35 cellular contexts compared by ENCODE assay signal in genomic region chr4:42330291-42330690, GRCh38.
"Had no signal": no experiment of that assay in that cellular context is flagged by ENCODE, and none has a peak within 500 bp of the region (broad histone marks: within the 10 kb centered on the region; RNA-seq: fewer than 3 reads in every experiment).

No MANE protein-coding gene starts in this region.

- H3K27me3 ChIP-seq: adrenal gland, body of pancreas, esophagus muscularis mucosa, foreskin keratinocyte, gastrocnemius medialis had no signal

- H3K27me3 Mint-ChIP-seq: activated B cell treated with CpG ODN at 0.5 μM for 24 hours; activated CD4-positive, alpha-beta T cell treated with anti-CD3 and anti-CD28 coated beads, Interleukin-2, amount 10 ng/mL, durations not matched to agents 24 days and 14 days had no signal

- DNase-seq: activated B cell treated with CpG ODN at 0.5 μM for 24 hours; activated CD4-positive, alpha-beta memory T cell treated with anti-CD3 and anti-CD28 coated beads for 36 hours; activated CD4-positive, alpha-beta T cell treated with anti-CD3 and anti-CD28 coated beads, Interleukin-2, amount 10 ng/mL, durations not matched to agents 24 days and 14 days; activated CD8-positive, alpha-beta memory T cell treated with anti-CD3 and anti-CD28 coated beads, Interleukin-2, amount 10 ng/mL, durations not matched to agents 7 days and 5 days; activated CD8-positive, alpha-beta memory T cell treated with anti-CD3 and anti-CD28 coated beads, Interleukin-2, amount 50 U/mL, for 4 hours; activated CD8-positive, alpha-beta T cell treated with anti-CD3 and anti-CD28 coated beads, Interleukin-2, amount 10 ng/mL, durations not matched to agents 7 days and 5 days; activated effector memory CD4-positive, alpha-beta T cell treated with anti-CD3 and anti-CD28 coated beads, Interleukin-2, amount 50 U/mL, for 16 hours; activated naive CD4-positive, alpha-beta T cell treated with anti-CD3 and anti-CD28 coated beads for 36 hours; activated naive CD8-positive, alpha-beta T cell treated with anti-CD3 and anti-CD28 coated beads for 36 hours; activated naive CD8-positive, alpha-beta T cell treated with anti-CD3 and anti-CD28 coated beads, Interleukin-2, amount 50 U/mL, for 24 hours; activated T-cell treated with anti-CD3 and anti-CD28 coated beads, Interleukin-2, amount 50 U/mL, for 1 hour; activated T-cell treated with anti-CD3 and anti-CD28 coated beads, Interleukin-2, amount 50 U/mL, for 48 hours; adrenal gland; amygdala; aorta; body of pancreas; caudate nucleus; cortex of kidney; dermis blood vessel endothelial cell; effector CD4-positive, alpha-beta T cell; effector memory CD8-positive, alpha-beta T cell; erythroblast; foreskin keratinocyte; gastrocnemius medialis; glutamatergic neuron; T-helper 1 cell; T-helper 17 cell; T1000; WERI-Rb-1 had no signal

- H3K27ac ChIP-seq: adrenal gland, body of pancreas, esophagus muscularis mucosa, foreskin keratinocyte, gastrocnemius medialis, WERI-Rb-1 had no signal

- H3K36me3 ChIP-seq: adrenal gland, esophagus muscularis mucosa, gastrocnemius medialis, WERI-Rb-1 had no signal

- H3K9me3 ChIP-seq: adrenal gland, body of pancreas, esophagus muscularis mucosa, gastrocnemius medialis had no signal

- ATAC-seq: activated CD4-positive, CD25-positive, alpha-beta regulatory T cell treated with anti-CD3 and anti-CD28 coated beads, Interleukin-2, amount 50 U/mL, for 24 hours; activated CD8-positive, alpha-beta memory T cell treated with anti-CD3 and anti-CD28 coated beads, Interleukin-2, amount 10 ng/mL, durations not matched to agents 7 days and 5 days; activated CD8-positive, alpha-beta T cell treated with anti-CD3 and anti-CD28 coated beads, Interleukin-2, amount 10 ng/mL, durations not matched to agents 7 days and 5 days; activated naive CD8-positive, alpha-beta T cell treated with anti-CD3 and anti-CD28 coated beads, Interleukin-2, amount 50 U/mL, for 24 hours; body of pancreas; effector memory CD8-positive, alpha-beta T cell; foreskin keratinocyte; gastrocnemius medialis; T-helper 17 cell had no signal

- H3K36me3 Mint-ChIP-seq: activated CD4-positive, alpha-beta memory T cell treated with anti-CD3 and anti-CD28 coated beads for 36 hours; activated CD8-positive, alpha-beta memory T cell treated with anti-CD3 and anti-CD28 coated beads, Interleukin-2, amount 10 ng/mL, durations not matched to agents 7 days and 5 days; activated naive CD4-positive, alpha-beta T cell treated with anti-CD3 and anti-CD28 coated beads, Interleukin-2, amount 50 U/mL, for 24 hours; activated naive CD8-positive, alpha-beta T cell treated with anti-CD3 and anti-CD28 coated beads for 36 hours had no signal

- H3K27ac Mint-ChIP-seq: activated B cell treated with CpG ODN at 0.5 μM for 24 hours; activated CD4-positive, alpha-beta memory T cell treated with anti-CD3 and anti-CD28 coated beads for 36 hours; activated CD4-positive, alpha-beta T cell treated with anti-CD3 and anti-CD28 coated beads, Interleukin-2, amount 10 ng/mL, durations not matched to agents 24 days and 14 days; activated CD8-positive, alpha-beta memory T cell treated with anti-CD3 and anti-CD28 coated beads, Interleukin-2, amount 10 ng/mL, durations not matched to agents 7 days and 5 days; activated CD8-positive, alpha-beta T cell treated with anti-CD3 and anti-CD28 coated beads, Interleukin-2, amount 10 ng/mL, durations not matched to agents 7 days and 5 days; activated naive CD4-positive, alpha-beta T cell treated with anti-CD3 and anti-CD28 coated beads for 36 hours; activated naive CD4-positive, alpha-beta T cell treated with anti-CD3 and anti-CD28 coated beads, Interleukin-2, amount 50 U/mL, for 24 hours; activated naive CD8-positive, alpha-beta T cell treated with anti-CD3 and anti-CD28 coated beads for 36 hours; activated naive CD8-positive, alpha-beta T cell treated with anti-CD3 and anti-CD28 coated beads, Interleukin-2, amount 50 U/mL, for 24 hours; activated T-helper 1 cell treated with anti-CD3 and anti-CD28 coated beads, Interleukin-12 subunit alpha, Interleukin-12 subunit beta, Interleukin-2, Interleukin-4 antibody, amounts not matched to agents 30 ng/mL and 10 ng/mL and 1 ng/mL, durations not matched to agents 14 hours and 24 hours and 36 hours; activated T-helper 2 cell treated with anti-CD3 and anti-CD28 coated beads, Interferon-gamma antibody, Interleukin-2, Interleukin-4, amounts not matched to agents 10 μg/mL and 5 μg/mL and 100 μg/mL, durations not matched to agents 14 hours and 24 hours and 36 hours; effector memory CD8-positive, alpha-beta T cell; T-helper 17 cell; T-helper 2 cell treated with Interferon-gamma antibody and Interleukin-4, amounts not matched to agents 5 μg/mL and 100 μg/mL, for 36 hours had no signal

- H3K4me3 ChIP-seq: adrenal gland, body of pancreas, esophagus muscularis mucosa, gastrocnemius medialis had no signal

- H3K4me1 ChIP-seq: adrenal gland, body of pancreas, foreskin keratinocyte, gastrocnemius medialis had no signal

- H3K9me3 Mint-ChIP-seq: activated CD4-positive, alpha-beta memory T cell treated with anti-CD3 and anti-CD28 coated beads for 36 hours; activated CD4-positive, alpha-beta T cell treated with anti-CD3 and anti-CD28 coated beads, Interleukin-2, amount 10 ng/mL, durations not matched to agents 24 days and 14 days; activated naive CD4-positive, alpha-beta T cell treated with anti-CD3 and anti-CD28 coated beads, Interleukin-2, amount 50 U/mL, for 24 hours; activated naive CD8-positive, alpha-beta T cell treated with anti-CD3 and anti-CD28 coated beads for 36 hours; activated naive CD8-positive, alpha-beta T cell treated with anti-CD3 and anti-CD28 coated beads, Interleukin-2, amount 50 U/mL, for 24 hours; activated T-helper 1 cell treated with anti-CD3 and anti-CD28 coated beads, Interleukin-12 subunit alpha, Interleukin-12 subunit beta, Interleukin-2, Interleukin-4 antibody, amounts not matched to agents 30 ng/mL and 10 ng/mL and 1 ng/mL, durations not matched to agents 14 hours and 24 hours and 36 hours; activated T-helper 2 cell treated with anti-CD3 and anti-CD28 coated beads, Interferon-gamma antibody, Interleukin-2, Interleukin-4, amounts not matched to agents 10 μg/mL and 5 μg/mL and 100 μg/mL, durations not matched to agents 14 hours and 24 hours and 36 hours; effector memory CD8-positive, alpha-beta T cell; T-helper 2 cell treated with Interferon-gamma antibody and Interleukin-4, amounts not matched to agents 5 μg/mL and 100 μg/mL, for 36 hours had no signal

- H3K4me1 Mint-ChIP-seq: activated CD4-positive, alpha-beta T cell treated with anti-CD3 and anti-CD28 coated beads, Interleukin-2, amount 10 ng/mL, durations not matched to agents 24 days and 14 days; activated CD8-positive, alpha-beta memory T cell treated with anti-CD3 and anti-CD28 coated beads, Interleukin-2, amount 10 ng/mL, durations not matched to agents 7 days and 5 days; activated naive CD4-positive, alpha-beta T cell treated with anti-CD3 and anti-CD28 coated beads, Interleukin-2, amount 50 U/mL, for 24 hours; activated naive CD8-positive, alpha-beta T cell treated with anti-CD3 and anti-CD28 coated beads for 36 hours; activated naive CD8-positive, alpha-beta T cell treated with anti-CD3 and anti-CD28 coated beads, Interleukin-2, amount 50 U/mL, for 24 hours; T-helper 17 cell had no signal

- H3K4me3 Mint-ChIP-seq: activated B cell treated with CpG ODN at 0.5 μM for 24 hours; activated CD4-positive, alpha-beta memory T cell treated with anti-CD3 and anti-CD28 coated beads for 36 hours; activated CD4-positive, alpha-beta T cell treated with anti-CD3 and anti-CD28 coated beads, Interleukin-2, amount 10 ng/mL, durations not matched to agents 24 days and 14 days; activated CD8-positive, alpha-beta memory T cell treated with anti-CD3 and anti-CD28 coated beads, Interleukin-2, amount 10 ng/mL, durations not matched to agents 7 days and 5 days; activated CD8-positive, alpha-beta T cell treated with anti-CD3 and anti-CD28 coated beads, Interleukin-2, amount 10 ng/mL, durations not matched to agents 7 days and 5 days; activated naive CD4-positive, alpha-beta T cell treated with anti-CD3 and anti-CD28 coated beads for 36 hours; activated naive CD4-positive, alpha-beta T cell treated with anti-CD3 and anti-CD28 coated beads, Interleukin-2, amount 50 U/mL, for 24 hours; activated naive CD8-positive, alpha-beta T cell treated with anti-CD3 and anti-CD28 coated beads for 36 hours; activated naive CD8-positive, alpha-beta T cell treated with anti-CD3 and anti-CD28 coated beads, Interleukin-2, amount 50 U/mL, for 24 hours; activated T-helper 1 cell treated with anti-CD3 and anti-CD28 coated beads, Interleukin-12 subunit alpha, Interleukin-12 subunit beta, Interleukin-2, Interleukin-4 antibody, amounts not matched to agents 30 ng/mL and 10 ng/mL and 1 ng/mL, durations not matched to agents 14 hours and 24 hours and 36 hours; effector memory CD8-positive, alpha-beta T cell; T-helper 17 cell; T-helper 2 cell treated with Interferon-gamma antibody and Interleukin-4, amounts not matched to agents 5 μg/mL and 100 μg/mL, for 36 hours had no signal
